1 cellular context compared by ENCODE assay signal in the genomic region with DNA sequence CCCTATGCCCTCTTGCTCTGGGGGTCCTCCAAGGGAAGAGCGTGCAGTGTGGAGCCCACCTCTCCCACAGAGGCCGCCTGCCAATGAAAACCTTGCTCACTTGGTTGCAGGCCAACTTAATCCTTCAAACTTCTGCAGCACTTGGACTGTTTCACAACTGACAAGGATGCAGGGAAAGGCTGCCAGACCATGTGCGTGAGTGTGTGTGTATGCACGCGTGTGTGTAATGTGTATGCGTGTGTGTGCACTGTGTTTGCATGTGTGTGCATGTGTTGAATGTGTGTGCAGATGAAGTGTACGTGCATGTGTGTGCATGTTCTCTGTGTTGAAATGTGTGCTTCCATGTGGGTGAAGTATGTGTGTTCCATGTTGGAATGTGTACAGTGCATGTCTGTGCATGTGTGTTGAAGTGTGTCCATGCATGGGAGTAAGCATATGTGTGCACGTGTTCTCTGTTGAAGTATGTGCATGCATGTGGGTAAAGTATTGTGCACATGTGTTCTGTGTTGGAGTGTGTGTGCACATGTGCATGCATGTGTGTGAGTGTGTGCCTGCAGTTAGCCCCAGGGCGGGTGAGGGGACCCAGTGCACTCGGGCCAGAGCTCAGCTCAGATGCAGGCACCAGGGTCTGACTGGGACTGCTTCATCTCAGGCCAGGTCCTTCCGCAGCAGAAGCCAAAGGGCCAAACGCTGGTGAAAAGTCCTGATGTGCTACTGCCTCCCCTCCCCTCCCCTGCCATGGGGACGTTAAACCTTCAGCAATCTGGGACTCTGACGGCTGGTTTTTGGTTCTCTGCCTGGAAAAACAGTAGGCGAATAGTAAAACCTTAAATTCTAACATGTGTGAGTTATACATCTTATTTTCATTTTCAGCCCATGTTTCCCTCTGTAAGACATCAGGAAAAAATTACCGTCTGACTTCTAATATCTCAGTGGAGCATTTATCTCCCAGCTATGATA.
A peak's percentile ranks its signal among the peaks of the same experiment; 100 is the strongest.
TF ChIP-seq lines count a peak whose summit lies in the region.

No MANE protein-coding gene starts in this region.

TF ChIP-seq in SK-N-SH treated with all-trans-retinoic acid at 6 μM for 48 hours, 23 proteins besides CTCF, POLR2A, EP300 and RAD21 (continued from another document):
- TF ChIP-seq TOX (CRISPR knock-in tag; IDR thresholded peaks at IDR 0.05; ENCODE audit: borderline replicate concordance) (no peak), ZFP3 (CRISPR knock-in tag; IDR thresholded peaks at IDR 0.05) (no peak), CSDC2 (CRISPR knock-in tag; IDR thresholded peaks at IDR 0.05) (no peak), TCF4 (CRISPR knock-in tag; IDR thresholded peaks at IDR 0.05; ENCODE audit: borderline replicate concordance) (peak; percentile 60)
